Comparison of ENCODE assay signal across 13 cellular contexts in genomic region chr16:55495616-55496289, GRCh38. TPM values are rescaled to one million over a fixed set of nuclear protein-coding genes. Genes with fewer than 3 reads are reported as not detected.
DNase-seq lines count a peak whose midpoint lies in the region; ATAC-seq and TF ChIP-seq lines count a peak whose summit lies in the region.
"Had no signal": no experiment of that assay in that cellular context is flagged by ENCODE, and none has a peak within 500 bp of the region (broad histone marks: within the 10 kb centered on the region; RNA-seq: fewer than 3 reads in every experiment).

No MANE protein-coding gene starts in this region.

- no peak overlapping the region for H2BK5ac ChIP-seq in IMR-90 (ENCODE audit: low read depth, low read length, poor library complexity, severe bottlenecking)

- H2BK15ac ChIP-seq in IMR-90 (ENCODE audit: low read depth, low read length), result peak overlapping the region; percentile 2; the same call in 1 of the 3 replicates

- no peaks in the 10 kb centered on the region for H3K9me3 Mint-ChIP-seq in mesothelial cell of epicardium
- H3K9me3 Mint-ChIP-seq in T-cell, result no peaks in the 10 kb centered on the region
- H3K9me3 Mint-ChIP-seq: CD8-positive, alpha-beta memory T cell; stimulated activated effector memory CD8-positive, alpha-beta T cell treated with anti-CD3 and anti-CD28 coated beads, Interleukin-12 subunit alpha, Interleukin-12 subunit beta, amount 100 ng/mL, for 72 hours had no signal

- H4K20me1 ChIP-seq in IMR-90 (ENCODE audit: insufficient read depth, low read length), result peaks cover 3% of the 10 kb centered on the region; the same call in 1 of the 2 replicates

- H3K4me3 Mint-ChIP-seq in mesothelial cell of epicardium (no peak overlapping the region), T-cell (no peak overlapping the region)
- H3K4me3 Mint-ChIP-seq: CD8-positive, alpha-beta memory T cell; IgD-negative memory B cell; stimulated activated effector memory CD8-positive, alpha-beta T cell treated with anti-CD3 and anti-CD28 coated beads, Interleukin-12 subunit alpha, Interleukin-12 subunit beta, amount 100 ng/mL, for 72 hours had no signal

- peaks cover 61% of the 10 kb centered on the region for H3K36me3 ChIP-seq in IMR-90 (ENCODE audit: control insufficient read depth, insufficient read depth, low read length)

- H3K18ac ChIP-seq in IMR-90 (ENCODE audit: low read depth, low read length), result 0 out of 2 replicates have a peak overlapping the region, but pooled peaks have one; percentile 17

- in situ Hi-C loops in IMR-90 (cut with MboI; ENCODE audit: low sequenced_read_pairs), result loop anchor here (25.0 kb wide), 1 partner anchor 867 kb away; no protein-coding TSS in a partner anchor

- H4K91ac ChIP-seq in IMR-90 (ENCODE audit: insufficient read depth, low read depth, low read length), result peak overlapping the region; percentile 41; the same call in 1 of the 2 replicates

- dilution Hi-C loops in IMR-90 (cut with HindIII; ENCODE audit: low sequenced_read_pairs, unreplicated experiment), result no loop called here

- no peaks in the 10 kb centered on the region for H3K27me3 Mint-ChIP-seq in mesothelial cell of epicardium (ENCODE audit: low read depth)
- H3K27me3 Mint-ChIP-seq in T-cell, result peaks cover 5 to 7% of the 10 kb centered on the region in 2 donors

- H3K56ac ChIP-seq in IMR-90 (ENCODE audit: extremely low read depth, insufficient read depth, low read length), result no peak overlapping the region

- intact Hi-C loops in IMR-90 (cut with micrococcal nuclease), result loop anchor here (1.0 to 2.0 kb wide), 4 partner anchors 15 to 206 kb away; no protein-coding TSS in a partner anchor

- H2BK20ac ChIP-seq in IMR-90 (ENCODE audit: low read depth, low read length), result no peak overlapping the region; the same call in 1 of the 2 replicates

- DNase-seq in AG09319 (ENCODE audit: extremely low read depth, low read depth), result peak; percentile 76
- DNase-seq in IMR-90, result peak; percentile 85
- peak; percentile 40 to 41 for DNase-seq in cardiac fibroblast (ENCODE audit: low read depth in 2 of 2)
- DNase-seq in mesothelial cell of epicardium (ENCODE audit: low spot score in 2 of 2, unreplicated experiment in 2 of 2), result peak in 1 of 2 experiments; percentile 9
- DNase-seq in T-cell, result no peak
- no peak for DNase-seq in activated effector memory CD4-positive, alpha-beta T cell treated with Interleukin-2 at 50 U/mL for 16 hours
- DNase-seq: activated CD4-positive, alpha-beta T cell treated with anti-CD3 and anti-CD28 coated beads for 48 hours; CD8-positive, alpha-beta memory T cell; NCI-H345 had no signal

- peaks cover 58% of the 10 kb centered on the region for H3K4me1 Mint-ChIP-seq in mesothelial cell of epicardium
- H3K4me1 Mint-ChIP-seq in T-cell, result peaks cover 4 to 13% (median 8%) of the 10 kb centered on the region in 3 donors
- H3K4me1 Mint-ChIP-seq: IgD-negative memory B cell had no signal

- H3K9me1 ChIP-seq in IMR-90 (ENCODE audit: insufficient read depth, low read length), result peaks cover 7% of the 10 kb centered on the region

- ATAC-seq in IMR-90 (ENCODE audit: low read depth) (0 out of 2 replicates have a peak, but pooled peaks have one; percentile 8), GM18520 (IDR thresholded peaks at IDR 0.05; ENCODE audit: unreplicated experiment) (no peak), T-cell (replicated peaks in 1 of 4) (no peak), GM19351 (IDR thresholded peaks at IDR 0.05; ENCODE audit: unreplicated experiment) (no peak)
- ATAC-seq: stimulated activated effector memory CD8-positive, alpha-beta T cell treated with anti-CD3 and anti-CD28 coated beads, Interleukin-12 subunit alpha, Interleukin-12 subunit beta, amount 100 ng/mL, for 72 hours had no signal

- BruUV-seq in IMR-90 (replicated peaks; lab: Mats Ljungman, UMichigan), result no TSS peak

- peak overlapping the region; percentile 48 for H2BK120ac ChIP-seq in IMR-90 (ENCODE audit: low read depth, low read length)

- no peaks in the 10 kb centered on the region for H3K79me1 ChIP-seq in IMR-90 (ENCODE audit: low read depth in 1 of 2, low read length in 2 of 2)

- no peak overlapping the region for H2AFZ ChIP-seq in IMR-90 (replicated peaks; ENCODE audit: low read length, poor library complexity)

- POLR2A ChIA-PET in IMR-90 (lab: Charles Lee; ENCODE audit: unreplicated experiment) (no interaction called here), T-cell (lab: Charles Lee) (no interaction called here)

- H3K23ac ChIP-seq in IMR-90 (ENCODE audit: low read depth, low read length), result no peak overlapping the region

- H4K5ac ChIP-seq in IMR-90 (ENCODE audit: low read depth, low read length), result no peak overlapping the region

- H4K8ac ChIP-seq in IMR-90 (ENCODE audit: low read depth in 2 of 2, low read length in 2 of 2), result 0 out of 4 replicates have a peak overlapping the region, but pooled peaks of 1 of the 2 experiments have one; percentile 22

- H3K27me3 ChIP-seq in IMR-90 (ENCODE audit: control insufficient read depth, insufficient read depth, low read length), result no peaks in the 10 kb centered on the region

- H3K4me3 ChIP-seq in IMR-90 (ENCODE audit: insufficient read depth, low read depth, low read length) (no peak overlapping the region), cardiac fibroblast (replicated peaks in 1 of 2; ENCODE audit: low read depth in 2 of 2, low read length in 2 of 2) (no peak overlapping the region)

- H3K27ac Mint-ChIP-seq in mesothelial cell of epicardium, result peak overlapping the region; percentile 62
- H3K27ac Mint-ChIP-seq in T-cell, result no peak overlapping the region
- H3K27ac Mint-ChIP-seq: CD8-positive, alpha-beta memory T cell; IgD-negative memory B cell; stimulated activated effector memory CD8-positive, alpha-beta T cell treated with anti-CD3 and anti-CD28 coated beads, Interleukin-12 subunit alpha, Interleukin-12 subunit beta, amount 100 ng/mL, for 72 hours had no signal

- H3K27ac ChIP-seq in IMR-90 (ENCODE audit: insufficient read depth, low read length), result no peak overlapping the region

- H3K4me1 ChIP-seq in IMR-90 (ENCODE audit: control insufficient read depth, insufficient read depth, low read length), result peaks cover 19% of the 10 kb centered on the region

- H3K14ac ChIP-seq in IMR-90 (replicated peaks; ENCODE audit: low read depth, low read length), result no peak overlapping the region

- H2AK5ac ChIP-seq in IMR-90 (ENCODE audit: low read depth, low read length), result no peak overlapping the region

- H3K9me3 ChIP-seq in IMR-90 (ENCODE audit: control insufficient read depth, insufficient read depth, low read length), result no peaks in the 10 kb centered on the region

- no peak overlapping the region for H3K4me2 ChIP-seq in IMR-90 (ENCODE audit: low read depth, low read length)

- H3K4ac ChIP-seq in IMR-90 (ENCODE audit: low read depth, low read length), result peak overlapping the region; percentile 21; the same call in 1 of the 2 replicates

- H2AK9ac ChIP-seq in IMR-90 (replicated peaks; ENCODE audit: low read depth, low read length, poor library complexity), result peak overlapping the region; percentile 37

- 44% methylated on average over 1 of the region's 7 CpGs; no CpG with 5 or more reads in 1 of the 2 experiments for WGBS in IMR-90 (ENCODE audit: extremely low coverage in 2 of 2, insufficient read length in 1 of 2), 2 experiments

- H3K36me3 Mint-ChIP-seq in mesothelial cell of epicardium (peaks cover 9% of the 10 kb centered on the region), T-cell (no peaks in the 10 kb centered on the region)
- H3K36me3 Mint-ChIP-seq: CD8-positive, alpha-beta memory T cell; IgD-negative memory B cell; stimulated activated effector memory CD8-positive, alpha-beta T cell treated with anti-CD3 and anti-CD28 coated beads, Interleukin-12 subunit alpha, Interleukin-12 subunit beta, amount 100 ng/mL, for 72 hours had no signal

- H3K9ac ChIP-seq in IMR-90 (ENCODE audit: low read depth, low read length), result no peak overlapping the region

- no peak for TF ChIP-seq POLR2A in IMR-90 (IDR thresholded peaks at IDR 0.05; ENCODE audit: low read depth, low read length)

- no peak for TF ChIP-seq RAD21 in IMR-90 (IDR thresholded peaks at IDR 0.05; ENCODE audit: low read length)

- no peak for TF ChIP-seq CTCF in AG09319 (IDR thresholded peaks at IDR 0.05; ENCODE audit: low read depth, low read length)
- TF ChIP-seq CTCF in IMR-90 (conservative IDR thresholded peaks at IDR 0.05; ENCODE audit: low read depth, low read length), result no peak
- TF ChIP-seq CTCF in cardiac fibroblast (IDR thresholded peaks at IDR 0.05; ENCODE audit: low read depth, low read length), result no peak
- TF ChIP-seq CTCF in mesothelial cell of epicardium (IDR thresholded peaks at IDR 0.05; ENCODE audit: unreplicated experiment), result no peak

- CTCF ChIA-PET in IMR-90 (lab: Yijun Ruan, JAX), result no interaction called here
- CTCF ChIA-PET in T-cell (lab: Charles Lee), result no interaction called here

TF ChIP-seq in IMR-90, 13 proteins besides CTCF, POLR2A, EP300 and RAD21:
- TF ChIP-seq SMC3 (IDR thresholded peaks at IDR 0.05; ENCODE audit: low read depth, low read length) (no peak), NFE2L2 (IDR thresholded peaks at IDR 0.05; ENCODE audit: low read depth, low read length) (no peak), RCOR1 (IDR thresholded peaks at IDR 0.05; ENCODE audit: insufficient replicate concordance, low read length) (no peak), MAFK (IDR thresholded peaks at IDR 0.05; ENCODE audit: low read depth, low read length) (no peak), CEBPB (IDR thresholded peaks at IDR 0.05; ENCODE audit: low read depth, low read length) (no peak), MXI1 (IDR thresholded peaks at IDR 0.05; ENCODE audit: borderline replicate concordance, low read depth, low read length) (no peak), RFX5 (IDR thresholded peaks at IDR 0.05; ENCODE audit: low read depth, low read length) (peak; percentile 96)

RNA-seq across cellular contexts. Expression of gene LPCAT2, which starts 13.1 kb away (rescaled TPM):
- 8.6 and 15.6 TPM in 2 replicates for total RNA-seq in IMR-90 (2012; rRNA removed)
- 6.0 and 8.7 TPM in 2 replicates for polyA plus RNA-seq in IMR-90 (2012; rRNA removed)
- polyA plus RNA-seq in IMR-90 (2012; cell fraction: cytosol; rRNA removed), result 3.1 and 7.7 TPM in 2 replicates
- polyA plus RNA-seq in IMR-90 (2012; cell fraction: nucleus; rRNA removed; ENCODE audit: low replicate concordance), result 16.6 and 16.7 TPM in 2 replicates
- total RNA-seq in mesothelial cell of epicardium, result 22.4 to 25.1 TPM (median 25.0 TPM) in 3 replicates
- total RNA-seq in T-cell, result 1 to 10 TPM in 1 of 5 donors, under 1 TPM in 4; 0.25 to 1.1 (median 0.79) TPM
- polyA plus RNA-seq: IgD-negative memory B cell had no signal

RNA-seq across cellular contexts. Expression of gene MMP2, which starts 16.8 kb away (rescaled TPM):
- 164 and 240 TPM in 2 replicates for total RNA-seq in IMR-90 (2012; rRNA removed)
- polyA plus RNA-seq in IMR-90 (2012; rRNA removed), result 567 and 574 TPM in 2 replicates
- 665 and 744 TPM in 2 replicates for polyA plus RNA-seq in IMR-90 (2012; cell fraction: cytosol; rRNA removed)
- 209 and 252 TPM in 2 replicates for polyA plus RNA-seq in IMR-90 (2012; cell fraction: nucleus; rRNA removed; ENCODE audit: low replicate concordance)
- 383 to 396 TPM (median 385 TPM) in 3 replicates for total RNA-seq in mesothelial cell of epicardium
- total RNA-seq in T-cell, result 1 to 10 TPM in 3 of 5 donors, under 1 TPM in 1, not detected in 1; 0.44 to 2.4 (median 1.8) TPM
- total RNA-seq: CD8-positive, alpha-beta memory T cell had no signal
- polyA plus RNA-seq: CD8-positive, alpha-beta memory T cell; IgD-negative memory B cell had no signal

Comparison
In these comparisons a context has a peak if more than half of its experiments do, and no peak if none do; other contexts are left out.
1. DNase-seq: peak in AG09319 (single experiment), IMR-90 (single experiment) and cardiac fibroblast (2 of 2); none in T-cell (0 of 34) and activated effector memory CD4-positive, alpha-beta T cell treated with Interleukin-2 at 50 U/mL for 16 hours (single experiment).
2. RNA of gene MMP2, which starts 16.8 kb away (total RNA-seq): 383 to 396 TPM in mesothelial cell of epicardium and 164 to 240 TPM in IMR-90; 0.44 to 2.4 TPM in T-cell; every median in the first group is over 10 times any median in the second.